1 cellular context compared by ENCODE assay signal in the genomic region with DNA sequence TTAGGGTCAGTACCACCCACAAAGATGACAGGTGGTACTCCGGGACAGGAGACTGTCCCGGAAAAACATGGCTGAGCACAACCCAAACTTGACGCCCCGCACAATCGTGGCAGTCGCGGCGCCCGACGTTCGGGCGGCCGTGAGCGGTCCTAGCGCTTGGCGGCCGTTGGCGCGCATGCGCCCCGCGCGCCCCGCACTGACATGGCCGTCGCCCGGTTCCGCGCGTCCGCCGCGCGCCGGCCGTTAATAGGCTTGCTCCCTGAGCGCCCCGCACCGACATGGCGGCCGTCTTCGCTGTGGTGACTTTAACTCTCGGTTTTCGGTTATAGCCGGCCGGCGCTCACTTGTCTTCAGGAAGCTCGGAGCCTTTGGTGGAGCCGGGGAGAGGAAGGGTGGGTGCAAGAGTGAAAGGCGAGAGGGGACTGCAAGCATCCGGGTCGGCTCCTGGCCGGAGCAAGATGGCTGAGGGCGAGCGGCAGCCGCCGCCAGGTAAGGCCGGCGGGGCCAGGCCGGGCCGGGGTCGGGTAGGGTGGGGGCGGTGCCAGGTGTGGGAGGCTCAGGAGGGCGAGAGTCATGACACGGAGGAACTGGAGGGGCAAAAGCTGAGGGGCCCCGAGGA.
TF ChIP-seq lines count a peak whose summit lies in the region.

A gene (plus strand): TSS at position 273 of the 619 bp plus-strand sequence. CDS start 186 bp downstream, at position 459.

TF ChIP-seq in endothelial cell of umbilical vein, 7 proteins besides CTCF, POLR2A, EP300 and RAD21 (continued from another document):
- TF ChIP-seq, protein P1, sequence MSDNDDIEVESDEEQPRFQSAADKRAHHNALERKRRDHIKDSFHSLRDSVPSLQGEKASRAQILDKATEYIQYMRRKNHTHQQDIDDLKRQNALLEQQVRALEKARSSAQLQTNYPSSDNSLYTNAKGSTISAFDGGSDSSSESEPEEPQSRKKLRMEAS (IDR thresholded peaks at IDR 0.05; ENCODE audit: insufficient read depth, insufficient read length) = no peak
- no peak for TF ChIP-seq MYC (IDR thresholded peaks at IDR 0.05; ENCODE audit: low read depth, low read length)
